In the genomic region with DNA sequence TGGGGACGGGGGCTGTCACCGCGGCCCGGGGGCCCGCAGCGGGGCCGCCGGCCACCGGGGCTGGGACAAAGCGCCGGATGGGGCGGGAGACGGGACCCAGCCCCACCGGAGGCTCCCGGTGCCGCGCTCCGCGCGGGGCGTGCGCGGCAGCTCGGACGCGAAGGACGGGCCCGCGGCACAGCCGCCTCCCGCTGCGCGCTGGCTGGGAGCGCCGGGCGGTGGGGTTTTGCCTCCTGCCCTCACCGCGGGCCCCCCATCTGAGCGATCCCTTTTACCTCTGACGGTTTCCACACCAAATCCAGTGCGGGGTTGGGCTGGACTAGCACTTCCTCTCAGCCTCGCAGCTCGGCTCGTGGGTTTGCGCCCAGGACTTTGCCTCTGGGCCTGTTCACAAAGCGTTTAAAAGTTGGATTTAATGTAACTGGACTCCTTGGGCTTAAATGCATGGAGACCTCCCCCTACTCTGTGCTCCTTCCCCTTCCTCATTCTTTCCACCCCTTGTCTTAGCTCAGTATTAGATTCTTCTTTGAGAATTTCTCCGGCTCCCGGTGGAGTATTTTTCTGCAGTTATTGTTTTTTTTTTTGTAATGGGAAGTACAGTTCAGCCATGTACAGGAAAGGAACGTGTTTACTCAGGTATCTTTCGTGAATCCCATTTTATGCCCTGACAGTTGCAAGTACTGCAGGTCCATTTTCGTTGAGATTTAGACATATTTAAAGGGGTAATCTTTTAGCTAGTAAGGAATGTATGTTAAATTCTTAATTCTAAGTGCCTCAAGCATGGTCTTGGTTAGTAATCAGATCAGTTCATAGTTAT, we compare ENCODE assay signal across 8 cellular contexts. TPM values are rescaled to one million over a fixed set of nuclear protein-coding genes. Genes with fewer than 3 reads are reported as not detected.
DNase-seq lines count a peak whose midpoint lies in the region; ATAC-seq and TF ChIP-seq lines count a peak whose summit lies in the region.

No MANE protein-coding gene starts in this region.

- no peaks in the 10 kb centered on the region; the same call in 1 of the 2 replicates for H3K79me2 ChIP-seq in OCI-LY7 (ENCODE audit: insufficient read depth, low read depth, low read length)

- H3K4me2 ChIP-seq in OCI-LY7 (ENCODE audit: low read length), result peak overlapping the region; percentile 84

- H3K4me1 ChIP-seq in OCI-LY7 (ENCODE audit: insufficient read depth, low read length, poor library complexity, severe bottlenecking) (peaks cover 18% of the 10 kb centered on the region), neutrophil (ENCODE audit: control insufficient read depth in 1 of 2, insufficient read depth in 1 of 2, low read depth in 1 of 2, low read length in 1 of 2) (peaks cover 19 to 23% of the 10 kb centered on the region in 2 experiments)

- H4K20me1 ChIP-seq in OCI-LY7 (ENCODE audit: insufficient read depth, low read length), result no peaks in the 10 kb centered on the region

- TF ChIP-seq CTCF in OCI-LY7 (conservative IDR thresholded peaks at IDR 0.05; ENCODE audit: low read length) (no peak), neutrophil (IDR thresholded peaks at IDR 0.05) (no peak)

- H3K27me3 ChIP-seq in neutrophil, result peaks cover 22% of the 10 kb centered on the region

- BruUV-seq in OCI-LY7 (replicated peaks; lab: Mats Ljungman, UMichigan), result no TSS peak

- no peaks in the 10 kb centered on the region for H3K9me2 ChIP-seq in OCI-LY7 (ENCODE audit: insufficient read depth, low read length)

- H3K36me3 ChIP-seq in OCI-LY7 (ENCODE audit: insufficient read depth, low read length), result no peaks in the 10 kb centered on the region
- H3K36me3 ChIP-seq in neutrophil, result no peaks in the 10 kb centered on the region

- peak overlapping the region; percentile 95 for H2AFZ ChIP-seq in OCI-LY7 (ENCODE audit: low read length)

- ATAC-seq in GM19397 (IDR thresholded peaks at IDR 0.05; ENCODE audit: unreplicated experiment) (peak; percentile 51), HG03460 (IDR thresholded peaks at IDR 0.05; ENCODE audit: unreplicated experiment) (peak; percentile 32)

- H3K4me3 ChIP-seq in OCI-LY7 (ENCODE audit: low read depth, low read length, poor library complexity, severe bottlenecking), result peak overlapping the region; percentile 77
- peak overlapping the region; percentile 73 to 75 for H3K4me3 ChIP-seq in neutrophil (ENCODE audit: low read depth in 1 of 2, low read length in 1 of 2)

- POLR2A ChIA-PET in OCI-LY7 (lab: Charles Lee), result interaction anchor here (0.7 to 1.1 kb wide), 6 partner anchors 10 to 346 kb away, joined by 3 to 5 read pairs (median 3); no protein-coding TSS in a partner anchor

- intact Hi-C loops in OCI-LY7 (cut with micrococcal nuclease; ENCODE audit: unreplicated experiment), result loop anchor here (5.0 kb wide), 4 partner anchors 139 to 541 kb away; partner anchors contain the start of genes BTF3, FOXD1 and TNPO1

- H3K27ac ChIP-seq in OCI-LY7 (ENCODE audit: low read depth, low read length, poor library complexity, severe bottlenecking) (no peak overlapping the region), neutrophil (peak overlapping the region; percentile 93)

- DNase-seq in COLO668 (lab: John Stamatoyannopoulos, UW; ENCODE audit: unreplicated experiment) (peak; percentile 63), OCI-LY7 (ENCODE audit: low spot score) (peak; percentile 56), globus pallidus (ENCODE audit: low spot score) (peak; percentile 51), NCI-H2107 treated with DMSO at 0.1 percent for 48 hours (lab: John Stamatoyannopoulos, UW; ENCODE audit: unreplicated experiment) (no peak)
- peak; percentile 17 for DNase-seq in activated naive CD4-positive, alpha-beta T cell treated with anti-CD3 and anti-CD28 coated beads, Interleukin-2, amount 50 U/mL, for 16 hours

- H3K9me3 ChIP-seq in OCI-LY7 (ENCODE audit: low read length), result no peaks in the 10 kb centered on the region
- no peaks in the 10 kb centered on the region for H3K9me3 ChIP-seq in neutrophil

- CTCF ChIA-PET in OCI-LY7 (lab: Charles Lee; ENCODE audit: unreplicated experiment), result interaction anchor here (0.6 kb wide), 1 partner anchor 326 kb away, joined by 3 read pairs; no protein-coding TSS in a partner anchor

RNA-seq across cellular contexts. Expression of gene FCHO2, which starts 0.7 kb away (rescaled TPM):
- total RNA-seq in OCI-LY7 (2014; rRNA removed; shearing (Covaris generic)), result 3.4 and 7.8 TPM in 2 replicates
- 7.2 TPM in 2 replicates for total RNA-seq in OCI-LY7 (2022)
